In the genomic region with DNA sequence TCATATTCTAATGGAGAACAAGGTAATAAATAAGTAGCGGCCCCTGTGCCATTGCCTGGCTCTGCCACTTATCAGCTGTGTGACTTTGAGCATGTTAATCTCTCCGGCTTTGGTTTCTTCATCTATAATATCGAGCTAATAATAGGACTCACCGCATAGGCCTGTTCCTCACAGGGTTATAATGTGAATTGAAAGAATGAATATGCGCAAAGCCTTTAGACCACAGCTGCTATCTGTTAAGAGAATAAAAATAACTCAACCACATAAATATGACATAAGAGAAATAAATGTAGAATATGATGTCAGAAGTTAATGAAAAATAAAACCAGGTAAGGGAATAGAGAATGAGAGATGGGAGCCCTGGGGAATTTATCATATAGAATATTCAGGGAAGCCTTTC, we compare ENCODE assay signal across 26 cellular contexts.
"Had no signal": no experiment of that assay in that cellular context is flagged by ENCODE, and none has a peak within 500 bp of the region (broad histone marks: within the 10 kb centered on the region; RNA-seq: fewer than 3 reads in every experiment).

No MANE protein-coding gene starts in this region.

- H3K36me3 Mint-ChIP-seq: activated CD8-positive, alpha-beta memory T cell treated with anti-CD3 and anti-CD28 coated beads, Interleukin-2, amount 10 ng/mL, durations not matched to agents 7 days and 5 days; activated naive CD4-positive, alpha-beta T cell treated with anti-CD3 and anti-CD28 coated beads, Interleukin-2, amount 50 U/mL, for 24 hours; memory B cell; T-cell had no signal

- H3K9me3 Mint-ChIP-seq: activated CD4-positive, alpha-beta T cell treated with anti-CD3 and anti-CD28 coated beads, Interleukin-2, amount 10 ng/mL, durations not matched to agents 24 days and 14 days; activated CD8-positive, alpha-beta T cell treated with anti-CD3 and anti-CD28 coated beads for 36 hours; activated naive CD4-positive, alpha-beta T cell treated with anti-CD3 and anti-CD28 coated beads, Interleukin-2, amount 50 U/mL, for 24 hours; central memory CD8-positive, alpha-beta T cell; effector memory CD8-positive, alpha-beta T cell; memory B cell; nephron progenitor cell; T-cell; T-helper 2 cell treated with Interferon-gamma antibody and Interleukin-4, amounts not matched to agents 5 μg/mL and 100 μg/mL, for 36 hours had no signal

- H3K27ac Mint-ChIP-seq: activated CD4-positive, alpha-beta T cell treated with anti-CD3 and anti-CD28 coated beads, Interleukin-2, amount 10 ng/mL, durations not matched to agents 24 days and 14 days; activated CD8-positive, alpha-beta memory T cell treated with anti-CD3 and anti-CD28 coated beads, Interleukin-2, amount 10 ng/mL, durations not matched to agents 7 days and 5 days; activated CD8-positive, alpha-beta T cell treated with anti-CD3 and anti-CD28 coated beads for 36 hours; activated naive CD4-positive, alpha-beta T cell treated with anti-CD3 and anti-CD28 coated beads, Interleukin-2, amount 50 U/mL, for 24 hours; effector memory CD8-positive, alpha-beta T cell; memory B cell; nephron progenitor cell; T-cell; T-helper 2 cell treated with Interferon-gamma antibody and Interleukin-4, amounts not matched to agents 5 μg/mL and 100 μg/mL, for 36 hours had no signal

- H3K27ac ChIP-seq: dorsolateral prefrontal cortex, parathyroid adenoma, sigmoid colon, spleen, thoracic aorta, upper lobe of left lung, VCaP had no signal

- H3K4me3 Mint-ChIP-seq: activated CD4-positive, alpha-beta T cell treated with anti-CD3 and anti-CD28 coated beads, Interleukin-2, amount 10 ng/mL, durations not matched to agents 24 days and 14 days; activated CD8-positive, alpha-beta memory T cell treated with anti-CD3 and anti-CD28 coated beads, Interleukin-2, amount 10 ng/mL, durations not matched to agents 7 days and 5 days; activated CD8-positive, alpha-beta T cell treated with anti-CD3 and anti-CD28 coated beads for 36 hours; activated naive CD4-positive, alpha-beta T cell treated with anti-CD3 and anti-CD28 coated beads, Interleukin-2, amount 50 U/mL, for 24 hours; central memory CD8-positive, alpha-beta T cell; effector memory CD8-positive, alpha-beta T cell; memory B cell; nephron progenitor cell; T-cell; T-helper 2 cell treated with Interferon-gamma antibody and Interleukin-4, amounts not matched to agents 5 μg/mL and 100 μg/mL, for 36 hours had no signal

- H3K9me3 ChIP-seq: sigmoid colon, spleen, thoracic aorta, upper lobe of left lung had no signal

- H3K4me1 ChIP-seq: parathyroid adenoma, upper lobe of left lung had no signal

- H3K27me3 ChIP-seq: dorsolateral prefrontal cortex, sigmoid colon, spleen, upper lobe of left lung had no signal

- H3K4me1 Mint-ChIP-seq: activated naive CD4-positive, alpha-beta T cell treated with anti-CD3 and anti-CD28 coated beads, Interleukin-2, amount 50 U/mL, for 24 hours; central memory CD8-positive, alpha-beta T cell had no signal

- ATAC-seq: esophagus mucosa had no signal

- H3K9ac ChIP-seq: parathyroid adenoma had no signal

- H3K4me3 ChIP-seq: dorsolateral prefrontal cortex, sigmoid colon, spleen, thoracic aorta, upper lobe of left lung had no signal

- H3K27me3 Mint-ChIP-seq: activated naive CD4-positive, alpha-beta T cell treated with anti-CD3 and anti-CD28 coated beads, Interleukin-2, amount 50 U/mL, for 24 hours; central memory CD8-positive, alpha-beta T cell; effector memory CD8-positive, alpha-beta T cell; memory B cell; T-cell had no signal

- H3K36me3 ChIP-seq: sigmoid colon, spleen, thoracic aorta, upper lobe of left lung had no signal

- DNase-seq: activated CD8-positive, alpha-beta memory T cell treated with anti-CD3 and anti-CD28 coated beads, Interleukin-2, amount 10 ng/mL, durations not matched to agents 7 days and 5 days; activated gamma-delta T cell treated with Interleukin-2 at 50 U/mL for 16 hours; activated T-cell treated with anti-CD3 and anti-CD28 coated beads for 4 hours; aorta; dorsolateral prefrontal cortex; effector memory CD8-positive, alpha-beta T cell; foreskin melanocyte; glutamatergic neuron; hippocampal formation; nephron progenitor cell; sigmoid colon; spleen; stimulated activated CD4-positive, alpha-beta T cell treated with anti-CD3 and anti-CD28 coated beads, Interleukin-4, amount 100 ng/mL, for 1 hour; stimulated activated naive CD4-positive, alpha-beta T cell treated with Interleukin-2 at 50 U/mL for 16 hours; T-cell; upper lobe of left lung had no signal
